18 cellular contexts compared by ENCODE assay signal in genomic region chr19:51274371-51274770, GRCh38. TPM values are rescaled to one million over a fixed set of nuclear protein-coding genes. Genes with fewer than 3 reads are reported as not detected.
A peak's percentile ranks its signal among the peaks of the same experiment; 100 is the strongest.
DNase-seq lines count a peak whose midpoint lies in the region; ATAC-seq, FAIRE-seq and TF ChIP-seq lines count a peak whose summit lies in the region.
"Had no signal": no experiment of that assay in that cellular context is flagged by ENCODE, and none has a peak within 500 bp of the region (broad histone marks: within the 10 kb centered on the region; RNA-seq: fewer than 3 reads in every experiment).

No MANE protein-coding gene starts in this region.

- 0 out of 2 replicates have a peak overlapping the region, but pooled peaks have one; percentile 39 for H2AFZ ChIP-seq in H1 (ENCODE audit: low read length)

- H3K23me2 ChIP-seq in H1 (ENCODE audit: low read depth, low read length) = no peaks in the 10 kb centered on the region; the same call in 1 of the 2 replicates

- no peak overlapping the region for H3K4ac ChIP-seq in H1 (replicated peaks; ENCODE audit: insufficient read length, low read depth, low read length)

- no peak overlapping the region for H3K9ac ChIP-seq in H1 (replicated peaks in 1 of 4; ENCODE audit: extremely low read depth in 1 of 4, low read depth in 3 of 4, low read length in 3 of 4)
- H3K9ac ChIP-seq: BLaER1 had no signal

- no peak for ATAC-seq in activated CD8-positive, alpha-beta memory T cell treated with anti-CD3 and anti-CD28 coated beads, Interleukin-2, amount 10 ng/mL, durations not matched to agents 7 days and 5 days
- ATAC-seq: CD8-positive, alpha-beta T cell had no signal

- H2BK15ac ChIP-seq in H1 (ENCODE audit: low read length) = no peak overlapping the region

- POLR2A ChIA-PET in activated CD4-positive, alpha-beta memory T cell treated with anti-CD3 and anti-CD28 coated beads for 36 hours (lab: Charles Lee) = no interaction called here
- POLR2A ChIA-PET in H1 (lab: Charles Lee; ENCODE audit: partially characterized antibody) = no interaction called here

- H4K20me1 ChIP-seq in H1 (replicated peaks in 1 of 2; ENCODE audit: control insufficient read depth in 1 of 2, insufficient read depth in 2 of 2, low read length in 2 of 2) = no peaks in the 10 kb centered on the region
- H4K20me1 ChIP-seq: BLaER1 had no signal

- H4K91ac ChIP-seq in H1 (replicated peaks; ENCODE audit: insufficient read length, low read length) = no peak overlapping the region

- TF ChIP-seq EP300 in H1 (IDR thresholded peaks at IDR 0.05; ENCODE audit: borderline replicate concordance in 1 of 2, low read depth in 2 of 2, low read length in 2 of 2) = no peak

- no peak overlapping the region for H3K4me3 ChIP-seq in H1 (ENCODE audit: extremely low read depth in 1 of 4, insufficient read depth in 2 of 4, low read depth in 3 of 4, low read length in 4 of 4)
- H3K4me3 ChIP-seq: BLaER1 had no signal

- peak; percentile 19 for DNase-seq in activated CD8-positive, alpha-beta memory T cell treated with anti-CD3 and anti-CD28 coated beads, Interleukin-2, amount 10 ng/mL, durations not matched to agents 7 days and 5 days
- no peak for DNase-seq in activated CD8-positive, alpha-beta memory T cell treated with anti-CD3 and anti-CD28 coated beads, Interleukin-2, amount 50 U/mL, for 48 hours
- DNase-seq in activated CD4-positive, alpha-beta memory T cell treated with anti-CD3 and anti-CD28 coated beads for 36 hours = no peak
- DNase-seq in H1 (ENCODE audit: low read depth in 1 of 2, low spot score in 2 of 2) (peak in 1 of 2 experiments; percentile 10), NOMO-1 (lab: John Stamatoyannopoulos, UW; ENCODE audit: unreplicated experiment in 2 of 2) (no peak), activated gamma-delta T cell treated with Interleukin-2 at 50 U/mL for 16 hours (no peak)
- no peak for DNase-seq in activated naive CD4-positive, alpha-beta T cell treated with anti-CD3 and anti-CD28 coated beads for 36 hours
- DNase-seq: Calu3; CD8-positive, alpha-beta T cell; DMS79 treated with DMSO at 0.1 percent for 48 hours; GF-D8; GOT3; HCEC 1CT had no signal

- H4K8ac ChIP-seq in H1 (ENCODE audit: extremely low read depth, insufficient read depth, low read length) = no peak overlapping the region

- no peak overlapping the region for H3K27ac ChIP-seq in H1 (ENCODE audit: low read depth, low read length)
- H3K27ac ChIP-seq: 22Rv1, BLaER1 had no signal

- H3K18ac ChIP-seq in H1 (ENCODE audit: extremely low read depth, low read length) = no peak overlapping the region

- H3K27ac Mint-ChIP-seq in activated CD8-positive, alpha-beta memory T cell treated with anti-CD3 and anti-CD28 coated beads, Interleukin-2, amount 10 ng/mL, durations not matched to agents 7 days and 5 days = no peak overlapping the region
- H3K27ac Mint-ChIP-seq in activated CD4-positive, alpha-beta memory T cell treated with anti-CD3 and anti-CD28 coated beads for 36 hours = peak overlapping the region; percentile 6
- H3K27ac Mint-ChIP-seq in activated naive CD4-positive, alpha-beta T cell treated with anti-CD3 and anti-CD28 coated beads for 36 hours = no peak overlapping the region
- H3K27ac Mint-ChIP-seq: CD8-positive, alpha-beta T cell had no signal

- H4K5ac ChIP-seq in H1 (ENCODE audit: insufficient read length, low read depth, low read length) = no peak overlapping the region

- H3K79me2 ChIP-seq in H1 (ENCODE audit: control insufficient read depth in 1 of 2, insufficient read depth in 2 of 2, low read length in 2 of 2) = no peaks in the 10 kb centered on the region

- H3K23ac ChIP-seq in H1 (ENCODE audit: insufficient read length) = no peak overlapping the region

- intact Hi-C loops in activated CD4-positive, alpha-beta memory T cell treated with anti-CD3 and anti-CD28 coated beads for 36 hours (cut with micrococcal nuclease) = no loop called here
- intact Hi-C loops in activated naive CD4-positive, alpha-beta T cell treated with anti-CD3 and anti-CD28 coated beads for 36 hours (cut with micrococcal nuclease) = no loop called here

- no peak for FAIRE-seq in H1 (lab: Jason Lieb, UNC)

- no peaks in the 10 kb centered on the region for H3K9me3 Mint-ChIP-seq in activated CD8-positive, alpha-beta memory T cell treated with anti-CD3 and anti-CD28 coated beads, Interleukin-2, amount 10 ng/mL, durations not matched to agents 7 days and 5 days (ENCODE audit: low read depth)
- H3K9me3 Mint-ChIP-seq in activated CD4-positive, alpha-beta memory T cell treated with anti-CD3 and anti-CD28 coated beads for 36 hours = no peaks in the 10 kb centered on the region
- H3K9me3 Mint-ChIP-seq in activated naive CD4-positive, alpha-beta T cell treated with anti-CD3 and anti-CD28 coated beads for 36 hours = no peaks in the 10 kb centered on the region
- H3K9me3 Mint-ChIP-seq: CD8-positive, alpha-beta T cell had no signal

- no peaks in the 10 kb centered on the region; a peak in 1 of 7 replicates for H3K27me3 ChIP-seq in H1 (replicated peaks in 1 of 4; ENCODE audit: control insufficient read depth in 3 of 4, extremely low read depth in 1 of 4, insufficient read depth in 3 of 4, low read length in 3 of 4)
- H3K27me3 ChIP-seq: BLaER1 had no signal

- no peak for TF ChIP-seq RAD21 in H1 (IDR thresholded peaks at IDR 0.05 in 1 of 2, conservative IDR thresholded peaks at IDR 0.05 in 1 of 2; ENCODE audit: low read depth in 2 of 2, low read length in 2 of 2)

- no peak overlapping the region for H3K14ac ChIP-seq in H1 (ENCODE audit: insufficient read length)

- TF ChIP-seq CTCF in H1 (IDR thresholded peaks at IDR 0.05; ENCODE audit: control extremely low read depth in 1 of 3, insufficient read depth in 1 of 3, low read depth in 1 of 3, low read length in 3 of 3) = no peak

- H2BK120ac ChIP-seq in H1 (replicated peaks; ENCODE audit: low read depth, low read length) = no peak overlapping the region

- H3K27me3 Mint-ChIP-seq in activated CD8-positive, alpha-beta memory T cell treated with anti-CD3 and anti-CD28 coated beads, Interleukin-2, amount 10 ng/mL, durations not matched to agents 7 days and 5 days = peaks cover 27% of the 10 kb centered on the region
- peaks cover 1% of the 10 kb centered on the region for H3K27me3 Mint-ChIP-seq in activated CD4-positive, alpha-beta memory T cell treated with anti-CD3 and anti-CD28 coated beads for 36 hours
- peaks cover 14% of the 10 kb centered on the region for H3K27me3 Mint-ChIP-seq in activated naive CD4-positive, alpha-beta T cell treated with anti-CD3 and anti-CD28 coated beads for 36 hours (ENCODE audit: low read depth)

- no peak overlapping the region for H3K4me2 ChIP-seq in H1 (ENCODE audit: insufficient read depth in 1 of 2, low read depth in 2 of 2, low read length in 2 of 2)
- H3K4me2 ChIP-seq: BLaER1 had no signal

- H3K36me3 Mint-ChIP-seq in activated CD8-positive, alpha-beta memory T cell treated with anti-CD3 and anti-CD28 coated beads, Interleukin-2, amount 10 ng/mL, durations not matched to agents 7 days and 5 days = no peaks in the 10 kb centered on the region
- peaks cover 1% of the 10 kb centered on the region for H3K36me3 Mint-ChIP-seq in activated CD4-positive, alpha-beta memory T cell treated with anti-CD3 and anti-CD28 coated beads for 36 hours
- H3K36me3 Mint-ChIP-seq in activated naive CD4-positive, alpha-beta T cell treated with anti-CD3 and anti-CD28 coated beads for 36 hours (ENCODE audit: low read depth) = no peaks in the 10 kb centered on the region
- H3K36me3 Mint-ChIP-seq: CD14-positive monocyte; CD8-positive, alpha-beta T cell had no signal

- peaks cover 15% of the 10 kb centered on the region for H3K4me1 Mint-ChIP-seq in activated CD8-positive, alpha-beta memory T cell treated with anti-CD3 and anti-CD28 coated beads, Interleukin-2, amount 10 ng/mL, durations not matched to agents 7 days and 5 days
- peaks cover 22% of the 10 kb centered on the region for H3K4me1 Mint-ChIP-seq in activated CD4-positive, alpha-beta memory T cell treated with anti-CD3 and anti-CD28 coated beads for 36 hours (ENCODE audit: low read depth)
- peaks cover 6% of the 10 kb centered on the region for H3K4me1 Mint-ChIP-seq in activated naive CD4-positive, alpha-beta T cell treated with anti-CD3 and anti-CD28 coated beads for 36 hours (ENCODE audit: low read depth)

- H2AK5ac ChIP-seq in H1 (ENCODE audit: low read depth, low read length) = no peak overlapping the region

- H3K4me3 Mint-ChIP-seq in activated CD8-positive, alpha-beta memory T cell treated with anti-CD3 and anti-CD28 coated beads, Interleukin-2, amount 10 ng/mL, durations not matched to agents 7 days and 5 days = no peak overlapping the region
- H3K4me3 Mint-ChIP-seq in activated CD4-positive, alpha-beta memory T cell treated with anti-CD3 and anti-CD28 coated beads for 36 hours = no peak overlapping the region
- no peak overlapping the region for H3K4me3 Mint-ChIP-seq in activated naive CD4-positive, alpha-beta T cell treated with anti-CD3 and anti-CD28 coated beads for 36 hours
- H3K4me3 Mint-ChIP-seq: CD14-positive monocyte; CD8-positive, alpha-beta T cell had no signal

- no peak overlapping the region for H2BK12ac ChIP-seq in H1 (ENCODE audit: low read depth, low read length)

- H3K9me3 ChIP-seq in H1 (ENCODE audit: insufficient read depth in 2 of 2, low read depth in 1 of 2, low read length in 1 of 2) = no peaks in the 10 kb centered on the region

- 88% methylated on average over 5 of the region's 5 CpGs; no CpG with 5 or more reads in 1 of the 2 experiments for WGBS in H1 (ENCODE audit: extremely low coverage in 1 of 2, insufficient coverage in 1 of 2, insufficient read length in 1 of 2, insufficient replicate concordance in 2 of 2, low coverage in 1 of 2, low lambda C conversion rate in 2 of 2, missing lambda C conversion rate in 1 of 2), 2 experiments

- H3K36me3 ChIP-seq in H1 (ENCODE audit: control insufficient read depth in 2 of 4, insufficient read depth in 4 of 4, low read length in 3 of 4) = no peaks in the 10 kb centered on the region
- H3K36me3 ChIP-seq: BLaER1 had no signal

- no peaks in the 10 kb centered on the region for H3K4me1 ChIP-seq in H1 (replicated peaks in 1 of 4; ENCODE audit: control insufficient read depth in 3 of 4, insufficient read depth in 4 of 4, low read length in 3 of 4)

- no peak overlapping the region for H2BK5ac ChIP-seq in H1 (ENCODE audit: low read depth, low read length)

- CTCF ChIA-PET in activated CD8-positive, alpha-beta memory T cell treated with anti-CD3 and anti-CD28 coated beads, Interleukin-2, amount 10 ng/mL, durations not matched to agents 7 days and 5 days (lab: Charles Lee) = no interaction called here
- CTCF ChIA-PET in activated CD4-positive, alpha-beta memory T cell treated with anti-CD3 and anti-CD28 coated beads for 36 hours (lab: Charles Lee) = interaction anchor here (1.9 kb wide), 1 partner anchor 15 kb away, joined by 9 read pairs; no protein-coding TSS in a partner anchor
- CTCF ChIA-PET in H1 (lab: Charles Lee; ENCODE audit: partially characterized antibody) = interaction anchor here (5.8 kb wide), 1 partner anchor 16 kb away, joined by 42 read pairs; no protein-coding TSS in a partner anchor
- CTCF ChIA-PET in activated naive CD4-positive, alpha-beta T cell treated with anti-CD3 and anti-CD28 coated beads for 36 hours (lab: Charles Lee) = no interaction called here

- no peaks in the 10 kb centered on the region for H3K79me1 ChIP-seq in H1 (ENCODE audit: low read depth, low read length)

- no peak for TF ChIP-seq POLR2A in H1 (IDR thresholded peaks at IDR 0.05; ENCODE audit: control extremely low read depth in 1 of 2, low read depth in 2 of 2, low read length in 2 of 2)

- no peak overlapping the region for H2BK20ac ChIP-seq in H1 (ENCODE audit: low read length)

- H3K56ac ChIP-seq in H1 (replicated peaks; ENCODE audit: insufficient read length, low read depth, low read length) = no peak overlapping the region

RNA-seq across cellular contexts. Expression of gene SIGLECL1, which starts 23.5 kb away (rescaled TPM):
- not detected for total RNA-seq in activated CD8-positive, alpha-beta memory T cell treated with anti-CD3 and anti-CD28 coated beads, Interleukin-2, amount 10 ng/mL, durations not matched to agents 7 days and 5 days
- total RNA-seq in activated CD4-positive, alpha-beta memory T cell treated with anti-CD3 and anti-CD28 coated beads for 36 hours = not detected
- total RNA-seq in H1 (2021; fragmentation: NEBNext Ultra II Directional; extraction: Animal tissue kit (Norgen Biotek cat#: 25700)) = not detected in 2 replicates
- not detected in 2 replicates for polyA plus RNA-seq in H1 (2011; rRNA removed)
- polyA plus RNA-seq in H1 (2011; cell fraction: cytosol; rRNA removed) = not detected
- polyA plus RNA-seq in H1 (2011; cell fraction: nucleus; rRNA removed) = not detected
- not detected in 4 replicates for polyA plus RNA-seq in H1 (2012, experiment 1 of 2)
- not detected for polyA plus RNA-seq in H1 (2012, experiment 2 of 2)
- polyA plus RNA-seq in H1 (2013, experiment 1 of 2) = not detected
- not detected for polyA plus RNA-seq in H1 (2013, experiment 2 of 2)
- not detected in 2 replicates for polyA minus RNA-seq in H1 (2011; rRNA and poly(A)+ RNA removed)
- polyA minus RNA-seq in H1 (2011; cell fraction: cytosol; rRNA and poly(A)+ RNA removed) = not detected
- not detected for polyA minus RNA-seq in H1 (2011; cell fraction: nucleus; rRNA and poly(A)+ RNA removed)
- not detected for total RNA-seq in activated naive CD4-positive, alpha-beta T cell treated with anti-CD3 and anti-CD28 coated beads for 36 hours
- total RNA-seq: A673; Calu3; CD8-positive, alpha-beta T cell had no signal
- polyA plus RNA-seq: AG04450, CD14-positive monocyte had no signal

RNA-seq across cellular contexts. Expression of gene IGLON5, which starts 37.1 kb away (rescaled TPM):
- total RNA-seq in activated CD8-positive, alpha-beta memory T cell treated with anti-CD3 and anti-CD28 coated beads, Interleukin-2, amount 10 ng/mL, durations not matched to agents 7 days and 5 days = under 1 TPM; 0.18 to 0.23 TPM
- under 1 TPM; 0.07 to 0.24 TPM for total RNA-seq in activated CD4-positive, alpha-beta memory T cell treated with anti-CD3 and anti-CD28 coated beads for 36 hours
- total RNA-seq in H1 (2021; fragmentation: NEBNext Ultra II Directional; extraction: Animal tissue kit (Norgen Biotek cat#: 25700)) = 31.8 and 34.1 TPM in 2 replicates
- polyA plus RNA-seq in H1 (2011; rRNA removed) = 34.6 and 51.4 TPM in 2 replicates
- polyA plus RNA-seq in H1 (2011; cell fraction: cytosol; rRNA removed) = 28.1 TPM
- polyA plus RNA-seq in H1 (2011; cell fraction: nucleus; rRNA removed) = 51.5 TPM
- 26.0 to 58.9 TPM (median 46.8 TPM) in 4 replicates for polyA plus RNA-seq in H1 (2012, experiment 1 of 2)
- 34.9 TPM for polyA plus RNA-seq in H1 (2012, experiment 2 of 2)
- polyA plus RNA-seq in H1 (2013, experiment 1 of 2) = 44.4 TPM
- 46.3 TPM for polyA plus RNA-seq in H1 (2013, experiment 2 of 2)
- polyA minus RNA-seq in H1 (2011; rRNA and poly(A)+ RNA removed) = 9.6 and 13.7 TPM in 2 replicates
- polyA minus RNA-seq in H1 (2011; cell fraction: cytosol; rRNA and poly(A)+ RNA removed) = 18.7 TPM
- polyA minus RNA-seq in H1 (2011; cell fraction: nucleus; rRNA and poly(A)+ RNA removed) = 13.6 TPM
- total RNA-seq in activated naive CD4-positive, alpha-beta T cell treated with anti-CD3 and anti-CD28 coated beads for 36 hours = not detected
- total RNA-seq: Calu3; CD8-positive, alpha-beta T cell had no signal
- polyA plus RNA-seq: AG04450, CD14-positive monocyte had no signal

RNA-seq across cellular contexts. Expression of gene CD33, which starts 49.5 kb away (rescaled TPM):
- total RNA-seq in activated CD8-positive, alpha-beta memory T cell treated with anti-CD3 and anti-CD28 coated beads, Interleukin-2, amount 10 ng/mL, durations not matched to agents 7 days and 5 days = 1 to 10 TPM in 1 of 2 experiments, under 1 TPM in 1; 0.96 to 6.2 TPM
- under 1 TPM; 0.43 to 0.65 TPM for total RNA-seq in activated CD4-positive, alpha-beta memory T cell treated with anti-CD3 and anti-CD28 coated beads for 36 hours
- total RNA-seq in H1 (2021; fragmentation: NEBNext Ultra II Directional; extraction: Animal tissue kit (Norgen Biotek cat#: 25700)) = not detected in 2 replicates
- polyA plus RNA-seq in H1 (2011; rRNA removed) = 0.06 and 0.11 TPM in 2 replicates
- 0.09 TPM for polyA plus RNA-seq in H1 (2011; cell fraction: cytosol; rRNA removed)
- polyA plus RNA-seq in H1 (2011; cell fraction: nucleus; rRNA removed) = 0.27 TPM
- 0.19 to 0.32 TPM (median 0.27 TPM) in 3 of 4 replicates, not detected in the other for polyA plus RNA-seq in H1 (2012, experiment 1 of 2)
- polyA plus RNA-seq in H1 (2012, experiment 2 of 2) = not detected
- 0.10 TPM for polyA plus RNA-seq in H1 (2013, experiment 1 of 2)
- 0.15 TPM for polyA plus RNA-seq in H1 (2013, experiment 2 of 2)
- 0.22 TPM in 1 of 2 replicates, not detected in the other for polyA minus RNA-seq in H1 (2011; rRNA and poly(A)+ RNA removed)
- not detected for polyA minus RNA-seq in H1 (2011; cell fraction: cytosol; rRNA and poly(A)+ RNA removed)
- not detected for polyA minus RNA-seq in H1 (2011; cell fraction: nucleus; rRNA and poly(A)+ RNA removed)
- total RNA-seq in activated naive CD4-positive, alpha-beta T cell treated with anti-CD3 and anti-CD28 coated beads for 36 hours = 1 to 10 TPM in 1 of 2 experiments, under 1 TPM in 1; 0.69 to 1.1 TPM
- total RNA-seq: A673; Calu3; CD8-positive, alpha-beta T cell had no signal
- polyA plus RNA-seq: AG04450 had no signal

Comparison
In these comparisons a context has a peak if more than half of its experiments do, and no peak if none do; other contexts are left out.
1. RNA of gene IGLON5, which starts 37.1 kb away (total RNA-seq): 31.8 to 34.1 TPM in H1; 0.07 to 0.24 TPM in activated CD4-positive, alpha-beta memory T cell treated with anti-CD3 and anti-CD28 coated beads for 36 hours, 0.18 to 0.23 TPM in activated CD8-positive, alpha-beta memory T cell treated with anti-CD3 and anti-CD28 coated beads, Interleukin-2, amount 10 ng/mL, durations not matched to agents 7 days and 5 days and not detected in activated naive CD4-positive, alpha-beta T cell treated with anti-CD3 and anti-CD28 coated beads for 36 hours; every median in the first group is over 10 times any median in the second.
2. CTCF ChIA-PET loops: an anchor here in activated CD4-positive, alpha-beta memory T cell treated with anti-CD3 and anti-CD28 coated beads for 36 hours (1.9 kb wide) and H1 (5.8 kb wide); none called in activated CD8-positive, alpha-beta memory T cell treated with anti-CD3 and anti-CD28 coated beads, Interleukin-2, amount 10 ng/mL, durations not matched to agents 7 days and 5 days and activated naive CD4-positive, alpha-beta T cell treated with anti-CD3 and anti-CD28 coated beads for 36 hours.